In the genomic region with DNA sequence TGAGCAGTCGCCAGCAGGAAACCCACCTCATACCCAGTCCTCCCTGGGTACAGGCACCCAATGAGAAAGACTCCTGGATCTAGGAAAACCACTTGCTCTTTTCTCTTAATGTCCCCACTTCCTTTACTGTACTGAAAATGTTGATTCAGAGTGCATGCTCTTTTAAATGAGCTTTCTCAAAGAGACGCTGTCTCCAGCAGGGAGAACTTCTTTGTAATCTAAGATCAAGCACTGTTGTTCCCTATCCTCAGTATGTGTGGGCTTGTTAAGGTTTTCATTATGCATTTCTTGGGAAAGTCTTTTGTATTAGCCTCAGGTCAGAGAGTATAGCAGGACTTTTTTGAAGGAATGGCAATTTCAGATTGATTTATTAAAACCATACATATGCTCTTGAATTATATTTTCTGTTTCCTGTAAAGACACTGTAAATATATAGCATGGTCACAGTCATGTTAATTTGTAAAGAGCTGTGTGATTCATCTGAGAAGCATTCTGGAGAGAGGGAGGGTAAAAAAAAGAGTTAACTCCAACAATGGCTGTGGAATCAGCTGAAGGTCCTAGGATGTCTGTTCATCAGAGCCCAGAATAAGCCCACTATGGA, we compare ENCODE assay signal across 11 cellular contexts.
A peak's percentile ranks its signal among the peaks of the same experiment; 100 is the strongest.
DNase-seq lines count a peak whose midpoint lies in the region; ATAC-seq and TF ChIP-seq lines count a peak whose summit lies in the region.
"Had no signal": no experiment of that assay in that cellular context is flagged by ENCODE, and none has a peak within 500 bp of the region (broad histone marks: within the 10 kb centered on the region; RNA-seq: fewer than 3 reads in every experiment).

No MANE protein-coding gene starts in this region.

- peaks cover 96% of the 10 kb centered on the region for H3K36me3 Mint-ChIP-seq in activated T-helper 17 cell treated with anti-CD3 and anti-CD28 coated beads, Interleukin-2, amount 50 U/mL, for 72 hours (ENCODE audit: low read depth)
- peaks cover 25% of the 10 kb centered on the region for H3K36me3 Mint-ChIP-seq in type B pancreatic cell

- no peak for ATAC-seq in activated T-helper 17 cell treated with anti-CD3 and anti-CD28 coated beads, Interleukin-2, amount 50 U/mL, for 72 hours (replicated peaks)
- no peak for ATAC-seq in GM18873 (IDR thresholded peaks at IDR 0.05; ENCODE audit: low FRiP score, unreplicated experiment)
- ATAC-seq: left colon had no signal

- TF ChIP-seq CTCF in type B pancreatic cell (conservative IDR thresholded peaks at IDR 0.05): no peak

- DNase-seq in HCEC 1CT (peak; percentile 43), hepatic stellate cell (ENCODE audit: low spot score) (peak; percentile 44), type B pancreatic cell (ENCODE audit: extremely low spot score, unreplicated experiment) (no peak), NCI-H524 (lab: John Stamatoyannopoulos, UW) (no peak), NCI-H1417 (lab: John Stamatoyannopoulos, UW) (no peak)
- DNase-seq: aorta, left colon, WERI-Rb-1 had no signal

- no peaks in the 10 kb centered on the region for H3K27me3 Mint-ChIP-seq in activated T-helper 17 cell treated with anti-CD3 and anti-CD28 coated beads, Interleukin-2, amount 50 U/mL, for 72 hours
- no peaks in the 10 kb centered on the region for H3K27me3 Mint-ChIP-seq in type B pancreatic cell
- H3K27me3 Mint-ChIP-seq: stimulated activated naive CD8-positive, alpha-beta T cell treated with anti-CD3 and anti-CD28 coated beads, Interleukin-15, Interleukin-2, amounts not matched to agents 100 ng/mL and 50 ng/mL, for 24 hours had no signal

- H3K27ac Mint-ChIP-seq in activated T-helper 17 cell treated with anti-CD3 and anti-CD28 coated beads, Interleukin-2, amount 50 U/mL, for 72 hours: peak overlapping the region; percentile 75
- H3K27ac Mint-ChIP-seq in type B pancreatic cell: peak overlapping the region; percentile 82
- H3K27ac Mint-ChIP-seq: stimulated activated naive CD8-positive, alpha-beta T cell treated with anti-CD3 and anti-CD28 coated beads, Interleukin-15, Interleukin-2, amounts not matched to agents 100 ng/mL and 50 ng/mL, for 24 hours had no signal

- peaks cover 9% of the 10 kb centered on the region for H3K4me1 Mint-ChIP-seq in activated T-helper 17 cell treated with anti-CD3 and anti-CD28 coated beads, Interleukin-2, amount 50 U/mL, for 72 hours
- peaks cover 19% of the 10 kb centered on the region for H3K4me1 Mint-ChIP-seq in type B pancreatic cell (ENCODE audit: unreplicated experiment)

- H3K9me3 Mint-ChIP-seq in activated T-helper 17 cell treated with anti-CD3 and anti-CD28 coated beads, Interleukin-2, amount 50 U/mL, for 72 hours: no peaks in the 10 kb centered on the region
- H3K9me3 Mint-ChIP-seq in type B pancreatic cell: no peaks in the 10 kb centered on the region
- H3K9me3 Mint-ChIP-seq: stimulated activated naive CD8-positive, alpha-beta T cell treated with anti-CD3 and anti-CD28 coated beads, Interleukin-15, Interleukin-2, amounts not matched to agents 100 ng/mL and 50 ng/mL, for 24 hours had no signal

- no peak overlapping the region for H3K4me3 Mint-ChIP-seq in activated T-helper 17 cell treated with anti-CD3 and anti-CD28 coated beads, Interleukin-2, amount 50 U/mL, for 72 hours
- no peak overlapping the region for H3K4me3 Mint-ChIP-seq in type B pancreatic cell
- H3K4me3 Mint-ChIP-seq: stimulated activated naive CD8-positive, alpha-beta T cell treated with anti-CD3 and anti-CD28 coated beads, Interleukin-15, Interleukin-2, amounts not matched to agents 100 ng/mL and 50 ng/mL, for 24 hours had no signal

Comparison
In these comparisons a context has a peak if more than half of its experiments do, and no peak if none do; other contexts are left out.
1. DNase-seq: peak in HCEC 1CT (single experiment) and hepatic stellate cell (single experiment); none in type B pancreatic cell (single experiment), NCI-H524 (0 of 2) and NCI-H1417 (0 of 3).